In genomic region chr10:43420369-43421200, GRCh38 we compare ENCODE assay signal across 8 cellular contexts.
DNase-seq lines count a peak whose midpoint lies in the region; ATAC-seq and TF ChIP-seq lines count a peak whose summit lies in the region.

No MANE protein-coding gene starts in this region.

- peak; percentile 23; the same call in 1 of the 2 replicates for TF ChIP-seq CTCF in AG10803 (conservative IDR thresholded peaks at IDR 0.05; ENCODE audit: low read length)

- peak overlapping the region; percentile 67 for H3K4me3 ChIP-seq in AG10803 (ENCODE audit: low read length)

- ATAC-seq in GM18868 (IDR thresholded peaks at IDR 0.05; ENCODE audit: unreplicated experiment) (peak; percentile 84), HG03095 (IDR thresholded peaks at IDR 0.05; ENCODE audit: unreplicated experiment) (peak; percentile 89)
- peak; percentile 85 for ATAC-seq in effector memory CD8-positive, alpha-beta T cell (replicated peaks)

- H3K4me3 Mint-ChIP-seq in effector memory CD8-positive, alpha-beta T cell, result peak overlapping the region; percentile 87 to 98

- peak overlapping the region; percentile 98 for H3K27ac Mint-ChIP-seq in effector memory CD8-positive, alpha-beta T cell

- no peaks in the 10 kb centered on the region for H3K27me3 Mint-ChIP-seq in effector memory CD8-positive, alpha-beta T cell

- H3K36me3 Mint-ChIP-seq in effector memory CD8-positive, alpha-beta T cell (ENCODE audit: insufficient read depth), result peaks cover 43% of the 10 kb centered on the region

- peaks cover 28 to 39% of the 10 kb centered on the region in 2 donors for H3K4me1 Mint-ChIP-seq in effector memory CD8-positive, alpha-beta T cell (ENCODE audit: low read depth in 2 of 2)

- H3K9me3 Mint-ChIP-seq in effector memory CD8-positive, alpha-beta T cell, result no peaks in the 10 kb centered on the region

- DNase-seq in AG10803 (ENCODE audit: low read depth) (peak; percentile 87), NCI-H748 treated with DMSO at 0.1 percent for 48 hours (lab: John Stamatoyannopoulos, UW) (peak; percentile 6), medulla oblongata (ENCODE audit: extremely low spot score) (peak; percentile 88)
- peak; percentile 65 to 72 for DNase-seq in activated CD8-positive, alpha-beta memory T cell treated with anti-CD3 and anti-CD28 coated beads for 4 hours (ENCODE audit: low read depth in 2 of 2)
- DNase-seq in effector memory CD8-positive, alpha-beta T cell, result peak; percentile 77 to 82 (median 79)
- DNase-seq in stimulated activated CD8-positive, alpha-beta memory T cell treated with anti-CD3 and anti-CD28 coated beads, Interleukin-12 subunit alpha, Interleukin-12 subunit beta, amount 100 ng/mL, for 4 hours (ENCODE audit: low read depth), result peak; percentile 71

Comparison
In these comparisons a context has a peak if more than half of its experiments do, and no peak if none do; other contexts are left out.
1. Peak in every context shown above with its lines: DNase-seq, ATAC-seq and H3K4me3 ChIP-seq.
2. DNase-seq: peak in every context shown above with its lines; median percentile 88 in medulla oblongata; 87 in AG10803; 79 in effector memory CD8-positive, alpha-beta T cell; 71 in stimulated activated CD8-positive, alpha-beta memory T cell treated with anti-CD3 and anti-CD28 coated beads, Interleukin-12 subunit alpha, Interleukin-12 subunit beta, amount 100 ng/mL, for 4 hours; 68 in activated CD8-positive, alpha-beta memory T cell treated with anti-CD3 and anti-CD28 coated beads for 4 hours; 6 in NCI-H748 treated with DMSO at 0.1 percent for 48 hours.